In genomic region chr1:29235955-29236742, GRCh38 we compare ENCODE assay signal across 8 cellular contexts. TPM values are rescaled to one million over a fixed set of nuclear protein-coding genes. Genes with fewer than 3 reads are reported as not detected.
A peak's percentile ranks its signal among the peaks of the same experiment; 100 is the strongest.
DNase-seq lines count a peak whose midpoint lies in the region; ATAC-seq and TF ChIP-seq lines count a peak whose summit lies in the region.

PTPRU (plus strand) TSS chr1:29236522; CDS start chr1:29236645, 123 bp downstream.

- H3K27me3 ChIP-seq in right lobe of liver: no peaks in the 10 kb centered on the region

- peak within 1 kb of the TSS; percentile 71 for H3K4me3 ChIP-seq in right lobe of liver

- WGBS in right lobe of liver (ENCODE audit: insufficient coverage, low coverage, low lambda C conversion rate, missing lambda C conversion rate): 13% methylated on average over 21 of the region's 89 CpGs

- TF ChIP-seq CTCF in GM12872 (IDR thresholded peaks at IDR 0.05; ENCODE audit: insufficient read depth, low read depth, low read length): peak; percentile 63; the same call in 1 of the 3 replicates
- TF ChIP-seq CTCF in right lobe of liver (IDR thresholded peaks at IDR 0.05): peak; percentile 71 to 100 (median 88)

- H3K36me3 ChIP-seq in right lobe of liver: no peaks in the 10 kb centered on the region

- H3K9me3 ChIP-seq in right lobe of liver: no peaks in the 10 kb centered on the region

- peak within 1 kb of the TSS in 2 of 3 donors; percentile 56 to 57 for H3K27ac ChIP-seq in right lobe of liver

- ATAC-seq in HG02885 (IDR thresholded peaks at IDR 0.05; ENCODE audit: poor library complexity, unreplicated experiment) (peak; percentile 79), right lobe of liver (peak; percentile 79 to 91 (median 84))

- peak; percentile 61 for TF ChIP-seq POLR2A in right lobe of liver (IDR thresholded peaks at IDR 0.05)

- intact Hi-C loops in right lobe of liver (cut with DNase I): loop anchor here (10.0 kb wide), 1 partner anchor 1469 kb away; no protein-coding TSS in a partner anchor

- H3K4me1 ChIP-seq in right lobe of liver: peaks cover 0 to 21% (median 0%) of the 10 kb centered on the region in 4 donors

- peak; percentile 48 for DNase-seq in NCI-H226
- DNase-seq in activated CD4-positive, alpha-beta T cell treated with anti-CD3 and anti-CD28 coated beads, Interleukin-2, amount 50 U/mL, for 1 hour: peak; percentile 75
- peak; percentile 76 for DNase-seq in dermis blood vessel endothelial cell
- DNase-seq in right lobe of liver: peak; percentile 87 to 88 (median 87)
- DNase-seq in stimulated activated CD4-positive, alpha-beta T cell treated with anti-CD3 and anti-CD28 coated beads, Interleukin-4, amount 100 ng/mL, for 24 hours: peak; percentile 81
- DNase-seq in cerebellar nuclear complex (lab: John Stamatoyannopoulos, UW): no peak

RNA-seq across cellular contexts. Expression of gene PTPRU, which starts in this region (rescaled TPM):
- total RNA-seq in dermis blood vessel endothelial cell (2.1 and 2.4 TPM in 2 replicates), right lobe of liver (10 to 100 TPM in 4 of 6 experiments, 1 to 10 TPM in 2; 4.8 to 22.3 (median 14.5) TPM)

Comparison
In these comparisons a context has a peak if more than half of its experiments do, and no peak if none do; other contexts are left out.
1. DNase-seq: peak in NCI-H226 (single experiment), activated CD4-positive, alpha-beta T cell treated with anti-CD3 and anti-CD28 coated beads, Interleukin-2, amount 50 U/mL, for 1 hour (single experiment), dermis blood vessel endothelial cell (single experiment), right lobe of liver (3 of 3) and stimulated activated CD4-positive, alpha-beta T cell treated with anti-CD3 and anti-CD28 coated beads, Interleukin-4, amount 100 ng/mL, for 24 hours (single experiment); none in cerebellar nuclear complex (0 of 2).